ENCODE assay signal across 24 cellular contexts in genomic region chr13:98905199-98905598, GRCh38.
"Had no signal": no experiment of that assay in that cellular context is flagged by ENCODE, and none has a peak within 500 bp of the region (broad histone marks: within the 10 kb centered on the region; RNA-seq: fewer than 3 reads in every experiment).

No MANE protein-coding gene starts in this region.

- H3K27me3 ChIP-seq: colonic mucosa, gastrocnemius medialis, left lung, tibial nerve had no signal

- ATAC-seq: gastrocnemius medialis; left lung; lower lobe of right lung; natural killer cell treated with Interleukin-12 subunit alpha and Interleukin-12 subunit beta and Interleukin-15 and Interleukin-18, amount 100 ng/mL, for 72 hours; right cardiac atrium; stimulated activated naive B cell treated with anti-CD40 and anti-IgM and Interleukin-4, amounts not matched to agents 10 μg/mL and 1 μg/mL and 100 μg/mL, for 72 hours had no signal

- H3K9me3 ChIP-seq: colonic mucosa, gastrocnemius medialis, left lung, lower lobe of right lung, tibial nerve had no signal

- H3K27ac ChIP-seq: colonic mucosa, gastrocnemius medialis, left lung, lower lobe of right lung, tibial nerve had no signal

- H3K27me3 Mint-ChIP-seq: activated B cell treated with CpG ODN at 0.5 μM for 24 hours; activated CD4-positive, alpha-beta T cell treated with anti-CD3 and anti-CD28 coated beads for 36 hours; activated T-cell treated with anti-CD3 and anti-CD28 coated beads, Interleukin-2, amount 50 U/mL, for 24 hours; natural killer cell treated with Interleukin-12 subunit alpha and Interleukin-12 subunit beta and Interleukin-15 and Interleukin-18, amount 100 ng/mL, for 72 hours; stimulated activated naive B cell treated with anti-CD40 and anti-IgM and Interleukin-4, amounts not matched to agents 10 μg/mL and 1 μg/mL and 100 μg/mL, for 72 hours had no signal

- H3K27ac Mint-ChIP-seq: activated B cell treated with CpG ODN at 0.5 μM for 24 hours; activated CD4-positive, alpha-beta T cell treated with anti-CD3 and anti-CD28 coated beads for 36 hours; activated T-cell treated with anti-CD3 and anti-CD28 coated beads, Interleukin-2, amount 50 U/mL, for 24 hours; natural killer cell treated with Interleukin-12 subunit alpha and Interleukin-12 subunit beta and Interleukin-15 and Interleukin-18, amount 100 ng/mL, for 72 hours; stimulated activated naive B cell treated with anti-CD40 and anti-IgM and Interleukin-4, amounts not matched to agents 10 μg/mL and 1 μg/mL and 100 μg/mL, for 72 hours; T-helper 2 cell treated with Interferon-gamma antibody and Interleukin-4, amounts not matched to agents 5 μg/mL and 100 μg/mL, for 36 hours had no signal

- H3K4me1 ChIP-seq: colonic mucosa, left lung, lower lobe of right lung had no signal

- H3K36me3 ChIP-seq: colonic mucosa had no signal

- H3K4me1 Mint-ChIP-seq: activated B cell treated with CpG ODN at 0.5 μM for 24 hours; stimulated activated naive B cell treated with anti-CD40 and anti-IgM and Interleukin-4, amounts not matched to agents 10 μg/mL and 1 μg/mL and 100 μg/mL, for 72 hours had no signal

- H3K9me3 Mint-ChIP-seq: activated B cell treated with CpG ODN at 0.5 μM for 24 hours; activated T-cell treated with anti-CD3 and anti-CD28 coated beads, Interleukin-2, amount 50 U/mL, for 24 hours; natural killer cell treated with Interleukin-12 subunit alpha and Interleukin-12 subunit beta and Interleukin-15 and Interleukin-18, amount 100 ng/mL, for 72 hours; stimulated activated naive B cell treated with anti-CD40 and anti-IgM and Interleukin-4, amounts not matched to agents 10 μg/mL and 1 μg/mL and 100 μg/mL, for 72 hours; T-helper 2 cell treated with Interferon-gamma antibody and Interleukin-4, amounts not matched to agents 5 μg/mL and 100 μg/mL, for 36 hours had no signal

- H3K4me3 Mint-ChIP-seq: activated B cell treated with CpG ODN at 0.5 μM for 24 hours; activated CD4-positive, alpha-beta T cell treated with anti-CD3 and anti-CD28 coated beads for 36 hours; activated T-cell treated with anti-CD3 and anti-CD28 coated beads, Interleukin-2, amount 50 U/mL, for 24 hours; natural killer cell treated with Interleukin-12 subunit alpha and Interleukin-12 subunit beta and Interleukin-15 and Interleukin-18, amount 100 ng/mL, for 72 hours; stimulated activated naive B cell treated with anti-CD40 and anti-IgM and Interleukin-4, amounts not matched to agents 10 μg/mL and 1 μg/mL and 100 μg/mL, for 72 hours; T-helper 2 cell treated with Interferon-gamma antibody and Interleukin-4, amounts not matched to agents 5 μg/mL and 100 μg/mL, for 36 hours had no signal

- DNase-seq: activated B cell treated with CpG ODN at 0.5 μM for 24 hours; activated CD4-positive, alpha-beta T cell treated with anti-CD3 and anti-CD28 coated beads for 36 hours; activated CD4-positive, alpha-beta T cell treated with anti-CD3 and anti-CD28 coated beads, Interleukin-2, amount 50 U/mL, for 4 hours; activated CD8-positive, alpha-beta memory T cell treated with anti-CD3 and anti-CD28 coated beads, Interleukin-2, amount 50 U/mL, for 4 hours; activated gamma-delta T cell treated with Interleukin-2 at 50 U/mL for 16 hours; activated T-cell treated with anti-CD3 and anti-CD28 coated beads, Interleukin-2, amount 50 U/mL, for 24 hours; anterior cingulate cortex; cerebellar nuclear complex; colonic mucosa; effector CD8-positive, alpha-beta T cell; erythroblast; gastrocnemius medialis; glutamatergic neuron; left lung; lower lobe of right lung; mesenchymal stem cell; posterior cingulate gyrus; right cardiac atrium; stimulated activated CD4-positive, alpha-beta T cell treated with anti-CD3 and anti-CD28 coated beads, Interleukin-15, amount 100 ng/mL, for 24 hours; stimulated activated CD4-positive, alpha-beta T cell treated with anti-CD3 and anti-CD28 coated beads, Interleukin-2, amount 100 ng/mL, for 24 hours; stimulated activated naive B cell treated with anti-CD40 and anti-IgM and Interleukin-4, amounts not matched to agents 10 μg/mL and 1 μg/mL and 100 μg/mL, for 72 hours had no signal

- H3K4me3 ChIP-seq: colonic mucosa, gastrocnemius medialis, left lung, lower lobe of right lung, tibial nerve had no signal

- H3K36me3 Mint-ChIP-seq: natural killer cell treated with Interleukin-12 subunit alpha and Interleukin-12 subunit beta and Interleukin-15 and Interleukin-18, amount 100 ng/mL, for 72 hours had no signal
